12 cellular contexts compared by ENCODE assay signal in the genomic region with DNA sequence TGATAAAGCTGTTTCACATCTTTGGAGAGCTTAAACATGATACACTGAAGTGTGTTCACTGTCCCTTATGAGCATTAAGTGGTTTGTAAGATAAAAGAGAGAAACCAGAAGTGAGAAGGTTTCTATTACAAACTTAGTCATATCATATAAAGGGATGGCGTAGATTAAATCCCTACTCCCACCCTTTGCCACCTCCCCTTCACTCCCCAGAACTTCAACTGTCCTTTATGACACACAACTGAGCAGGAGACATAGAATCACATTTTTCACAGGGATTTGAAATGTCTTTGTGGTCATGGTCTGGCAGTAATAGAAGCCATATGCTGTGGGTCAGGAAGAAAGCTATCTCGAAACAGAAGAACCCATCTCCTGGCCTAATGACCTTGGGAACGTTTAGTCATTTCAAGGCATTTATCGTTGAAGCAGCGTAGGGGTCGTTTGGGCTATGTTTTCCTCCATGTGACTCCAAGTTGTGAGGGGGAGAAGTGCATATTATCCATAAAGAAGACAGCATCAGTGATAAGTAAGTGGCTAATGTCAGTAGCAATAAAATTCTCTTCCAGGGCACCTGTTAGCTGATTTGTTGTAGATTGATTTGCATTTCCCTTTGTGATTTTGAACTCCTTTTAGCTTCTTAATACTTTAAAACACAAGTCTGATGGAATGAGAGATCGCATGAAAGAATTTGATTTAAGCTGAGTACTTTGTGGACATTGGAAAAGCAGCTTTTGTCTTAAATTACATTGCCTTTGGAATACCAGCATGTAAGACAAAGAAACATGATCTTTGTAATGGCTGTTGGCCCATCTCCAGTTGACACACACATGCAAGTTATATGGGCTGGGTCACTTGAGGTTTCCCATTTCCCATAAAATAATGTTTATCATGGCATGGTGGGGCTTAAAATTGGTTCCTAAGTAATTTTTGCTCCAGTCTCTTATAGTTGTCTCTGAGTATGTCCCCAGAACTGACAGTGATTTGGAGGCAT.
DNase-seq lines count a peak whose midpoint lies in the region; ATAC-seq and TF ChIP-seq lines count a peak whose summit lies in the region.
"Had no signal": no experiment of that assay in that cellular context is flagged by ENCODE, and none has a peak within 500 bp of the region (broad histone marks: within the 10 kb centered on the region; RNA-seq: fewer than 3 reads in every experiment).

No MANE protein-coding gene starts in this region.

- H3K9me2 ChIP-seq in PC-9 (ENCODE audit: insufficient read depth): no peaks in the 10 kb centered on the region

- no TSS peak for BruUV-seq in PC-9 (replicated peaks; lab: Mats Ljungman, UMichigan)

- H3K27ac ChIP-seq in colonic mucosa: no peak overlapping the region
- no peak overlapping the region for H3K27ac ChIP-seq in PC-9

- H3K79me2 ChIP-seq in PC-9 (ENCODE audit: low read depth): no peaks in the 10 kb centered on the region

- ATAC-seq in GM21367 (IDR thresholded peaks at IDR 0.05; ENCODE audit: unreplicated experiment) (peak; percentile 88), HG03196 (IDR thresholded peaks at IDR 0.05; ENCODE audit: unreplicated experiment) (peak; percentile 84)

- no peaks in the 10 kb centered on the region for H3F3A ChIP-seq in PC-9 (ENCODE audit: insufficient read depth, low read depth)

- H3K9ac ChIP-seq in colonic mucosa (ENCODE audit: low read depth in 2 of 2, low read length in 2 of 2): no peak overlapping the region

- H4K20me1 ChIP-seq in PC-9 (ENCODE audit: insufficient read depth): no peaks in the 10 kb centered on the region

- no peak overlapping the region for H3K4me2 ChIP-seq in PC-9

- no peaks in the 10 kb centered on the region for H3K36me3 ChIP-seq in BE2C
- H3K36me3 ChIP-seq in colonic mucosa: no peaks in the 10 kb centered on the region
- H3K36me3 ChIP-seq in PC-9 (ENCODE audit: low read depth): no peaks in the 10 kb centered on the region

- in situ Hi-C loops in astrocyte of the cerebellum (cut with HindIII; ENCODE audit: low sequenced_read_pairs): no loop called here

- TF ChIP-seq CTCF in BE2C (IDR thresholded peaks at IDR 0.05; ENCODE audit: low read depth, low read length) (no peak), astrocyte of the cerebellum (IDR thresholded peaks at IDR 0.05; ENCODE audit: low read depth, low read length, missing control alignments) (no peak), colonic mucosa (IDR thresholded peaks at IDR 0.05) (no peak), PC-9 (conservative IDR thresholded peaks at IDR 0.05) (no peak)

- H3K4me1 ChIP-seq in BE2C (peaks cover 14% of the 10 kb centered on the region), colonic mucosa (no peaks in the 10 kb centered on the region), PC-9 (replicated peaks; ENCODE audit: insufficient read depth) (no peaks in the 10 kb centered on the region)

- H2AFZ ChIP-seq in PC-9: no peak overlapping the region

- CTCF ChIA-PET in PC-9 (lab: Charles Lee): no interaction called here

- H3K27me3 ChIP-seq in BE2C (no peaks in the 10 kb centered on the region), colonic mucosa (no peaks in the 10 kb centered on the region), PC-9 (ENCODE audit: insufficient read depth, low read depth) (no peaks in the 10 kb centered on the region)

- H3K9me3 ChIP-seq in BE2C (no peaks in the 10 kb centered on the region), colonic mucosa (no peaks in the 10 kb centered on the region), PC-9 (ENCODE audit: insufficient read depth, low read depth) (no peaks in the 10 kb centered on the region)

- POLR2A ChIA-PET in PC-9 (lab: Charles Lee; ENCODE audit: unreplicated experiment): no interaction called here

- H3K4me3 ChIP-seq in BE2C (ENCODE audit: low read depth, low read length) (peak overlapping the region; percentile 19; the same call in 1 of the 2 replicates), astrocyte of the cerebellum (ENCODE audit: low read depth, low read length) (no peak overlapping the region), colonic mucosa (no peak overlapping the region), PC-9 (no peak overlapping the region)

- intact Hi-C loops in colonic mucosa (cut with DNase I): no loop called here
- intact Hi-C loops in PC-9 (cut with micrococcal nuclease; ENCODE audit: unreplicated experiment): no loop called here

- DNase-seq in BE2C: peak; percentile 18
- peak; percentile 16 for DNase-seq in astrocyte of the cerebellum (ENCODE audit: low read depth)
- no peak for DNase-seq in NOMO-1 treated with DMSO at 0.1 percent for 48 hours (lab: John Stamatoyannopoulos, UW; ENCODE audit: unreplicated experiment)
- DNase-seq in islet precursor cell: no peak
- DNase-seq in colonic mucosa: no peak
- no peak for DNase-seq in PC-9
- DNase-seq: activated CD4-positive, CD25-positive, alpha-beta regulatory T cell treated with anti-CD3 and anti-CD28 coated beads, Interleukin-2, amount 50 U/mL, for 72 hours; AML-193; H7; mesenchymal stem cell had no signal

Comparison
In these comparisons a context has a peak if more than half of its experiments do, and no peak if none do; other contexts are left out.
1. DNase-seq: peak in BE2C (single experiment) and astrocyte of the cerebellum (single experiment); none in NOMO-1 treated with DMSO at 0.1 percent for 48 hours (single experiment), islet precursor cell (single experiment), colonic mucosa (single experiment) and PC-9 (0 of 2).